Comparison of ENCODE assay signal across 9 cellular contexts in genomic region chr3:100002599-100003350, GRCh38.
DNase-seq lines count a peak whose midpoint lies in the region; ATAC-seq and TF ChIP-seq lines count a peak whose summit lies in the region.
"Had no signal": no experiment of that assay in that cellular context is flagged by ENCODE, and none has a peak within 500 bp of the region (broad histone marks: within the 10 kb centered on the region; RNA-seq: fewer than 3 reads in every experiment).

No MANE protein-coding gene starts in this region.

- H3K27me3 Mint-ChIP-seq in MCF 10A (ENCODE audit: insufficient read depth, unreplicated experiment), result no peaks in the 10 kb centered on the region
- no peaks in the 10 kb centered on the region for H3K27me3 Mint-ChIP-seq in CD8-positive, alpha-beta memory T cell
- H3K27me3 Mint-ChIP-seq in activated naive CD4-positive, alpha-beta T cell treated with anti-CD3 and anti-CD28 coated beads, Interleukin-2, amount 10 ng/mL, durations not matched to agents 7 days and 5 days, result no peaks in the 10 kb centered on the region

- no peak overlapping the region for H3K14ac ChIP-seq in mesenchymal stem cell (ENCODE audit: low read length in 2 of 2)

- H3K9me3 Mint-ChIP-seq in MCF 10A (ENCODE audit: unreplicated experiment), result no peaks in the 10 kb centered on the region
- peaks cover 0 to 3% (median 1%) of the 10 kb centered on the region in 5 donors for H3K9me3 Mint-ChIP-seq in CD8-positive, alpha-beta memory T cell
- no peaks in the 10 kb centered on the region for H3K9me3 Mint-ChIP-seq in activated naive CD4-positive, alpha-beta T cell treated with anti-CD3 and anti-CD28 coated beads, Interleukin-2, amount 10 ng/mL, durations not matched to agents 7 days and 5 days

- H3K4me2 ChIP-seq in mesenchymal stem cell (ENCODE audit: low read length, poor library complexity, severe bottlenecking), result peak overlapping the region; percentile 0

- ATAC-seq in GM18517 (IDR thresholded peaks at IDR 0.05; ENCODE audit: unreplicated experiment), result no peak

- no peak overlapping the region for H2BK5ac ChIP-seq in mesenchymal stem cell (ENCODE audit: low read depth, low read length, poor library complexity, severe bottlenecking)

- no peak overlapping the region for H2BK12ac ChIP-seq in mesenchymal stem cell (ENCODE audit: low read length in 2 of 2)

- H3K27ac ChIP-seq in mesenchymal stem cell (ENCODE audit: low read length, poor library complexity, severe bottlenecking), result peak overlapping the region; percentile 90
- H3K27ac ChIP-seq in CD8-positive, alpha-beta memory T cell (ENCODE audit: low read depth, low read length), result no peak overlapping the region
- H3K27ac ChIP-seq: SJSA1 had no signal

- whole genome bisulfite sequencing in mesenchymal stem cell, result 17% methylated on average over 3 of the region's 4 CpGs

- H3K4me3 Mint-ChIP-seq in MCF 10A (ENCODE audit: unreplicated experiment), result peak overlapping the region; percentile 31
- H3K4me3 Mint-ChIP-seq in CD8-positive, alpha-beta memory T cell, result no peak overlapping the region
- no peak overlapping the region for H3K4me3 Mint-ChIP-seq in activated naive CD4-positive, alpha-beta T cell treated with anti-CD3 and anti-CD28 coated beads, Interleukin-2, amount 10 ng/mL, durations not matched to agents 7 days and 5 days

- H3K23ac ChIP-seq in mesenchymal stem cell (ENCODE audit: low read length in 2 of 2), result no peak overlapping the region

- H3K18ac ChIP-seq in mesenchymal stem cell (ENCODE audit: low read depth in 1 of 2, low read length in 2 of 2), result no peak overlapping the region

- H4K8ac ChIP-seq in mesenchymal stem cell (ENCODE audit: low read length), result no peak overlapping the region

- no peak overlapping the region for H2AFZ ChIP-seq in mesenchymal stem cell (ENCODE audit: low read depth, low read length)

- intact Hi-C loops in MCF 10A (cut with micrococcal nuclease), result loop anchor here (5.0 kb wide), 2 partner anchors 40 to 75 kb away; no protein-coding TSS in a partner anchor

- H3K27me3 ChIP-seq in BJ (ENCODE audit: control insufficient read depth, insufficient read depth, low read length), result no peaks in the 10 kb centered on the region
- H3K27me3 ChIP-seq in mesenchymal stem cell (ENCODE audit: control insufficient read depth in 1 of 2, insufficient read depth in 1 of 2, low read length in 2 of 2), result no peaks in the 10 kb centered on the region
- H3K27me3 ChIP-seq in CD8-positive, alpha-beta memory T cell (ENCODE audit: insufficient read depth, low read length, poor library complexity, severe bottlenecking), result no peaks in the 10 kb centered on the region
- H3K27me3 ChIP-seq: SJSA1 had no signal

- no peak overlapping the region for H2AK5ac ChIP-seq in mesenchymal stem cell (ENCODE audit: low read length, severe bottlenecking)

- peak overlapping the region; percentile 75 for H3K27ac Mint-ChIP-seq in MCF 10A (ENCODE audit: low read depth, unreplicated experiment)
- H3K27ac Mint-ChIP-seq in CD8-positive, alpha-beta memory T cell, result no peak overlapping the region
- H3K27ac Mint-ChIP-seq in activated naive CD4-positive, alpha-beta T cell treated with anti-CD3 and anti-CD28 coated beads, Interleukin-2, amount 10 ng/mL, durations not matched to agents 7 days and 5 days, result no peak overlapping the region

- no peak overlapping the region for H3K4me3 ChIP-seq in BJ (ENCODE audit: low read depth, low read length)
- H3K4me3 ChIP-seq in mesenchymal stem cell (ENCODE audit: insufficient read depth in 1 of 2, low read depth in 1 of 2, low read length in 2 of 2), result no peak overlapping the region
- H3K4me3 ChIP-seq in CD8-positive, alpha-beta memory T cell (ENCODE audit: low read length), result no peak overlapping the region
- H3K4me3 ChIP-seq: SJSA1 had no signal

- H3K9me3 ChIP-seq in mesenchymal stem cell (ENCODE audit: control insufficient read depth, low read length), result no peaks in the 10 kb centered on the region
- H3K9me3 ChIP-seq in CD8-positive, alpha-beta memory T cell (ENCODE audit: low read length), result no peaks in the 10 kb centered on the region
- H3K9me3 ChIP-seq: SJSA1 had no signal

- H2BK15ac ChIP-seq in mesenchymal stem cell (ENCODE audit: low read depth, poor library complexity, severe bottlenecking), result no peak overlapping the region

- H3K36me3 Mint-ChIP-seq in MCF 10A (ENCODE audit: insufficient read depth, unreplicated experiment), result no peaks in the 10 kb centered on the region
- H3K36me3 Mint-ChIP-seq in CD8-positive, alpha-beta memory T cell, result peaks cover 0 to 7% (median 5%) of the 10 kb centered on the region in 3 donors
- H3K36me3 Mint-ChIP-seq in activated naive CD4-positive, alpha-beta T cell treated with anti-CD3 and anti-CD28 coated beads, Interleukin-2, amount 10 ng/mL, durations not matched to agents 7 days and 5 days, result no peaks in the 10 kb centered on the region

- no peak for TF ChIP-seq CTCF in BJ (IDR thresholded peaks at IDR 0.05; ENCODE audit: insufficient read depth, low read depth, low read length)
- TF ChIP-seq CTCF in MCF 10A (IDR thresholded peaks at IDR 0.05; ENCODE audit: unreplicated experiment), result no peak

- H3K4me1 ChIP-seq in mesenchymal stem cell (ENCODE audit: control insufficient read depth, insufficient read depth, low read depth, low read length), result peaks cover 1% of the 10 kb centered on the region
- no peaks in the 10 kb centered on the region for H3K4me1 ChIP-seq in CD8-positive, alpha-beta memory T cell (ENCODE audit: insufficient read depth, low read length)

- peaks cover 4% of the 10 kb centered on the region for H3K79me1 ChIP-seq in mesenchymal stem cell (replicated peaks; ENCODE audit: low read length, poor library complexity, severe bottlenecking)

- no peak overlapping the region for H4K91ac ChIP-seq in mesenchymal stem cell (ENCODE audit: low read length)

- POLR2A ChIA-PET in BJ (lab: Charles Lee) (no interaction called here), MCF 10A (lab: Yijun Ruan, JAX) (interaction anchor here (0.5 to 4.9 kb wide), 28 partner anchors 9 to 598 kb away, joined by 3 to 32 read pairs (median 5); partner anchors contain the start of gene TBC1D23)
- POLR2A ChIA-PET in CD8-positive, alpha-beta memory T cell (lab: Charles Lee), result no interaction called here

- H3K4me1 Mint-ChIP-seq in MCF 10A (ENCODE audit: insufficient read depth, unreplicated experiment), result peaks cover 60% of the 10 kb centered on the region
- H3K4me1 Mint-ChIP-seq in CD8-positive, alpha-beta memory T cell, result peaks cover 0 to 4% (median 0%) of the 10 kb centered on the region in 3 donors
- no peaks in the 10 kb centered on the region for H3K4me1 Mint-ChIP-seq in activated naive CD4-positive, alpha-beta T cell treated with anti-CD3 and anti-CD28 coated beads, Interleukin-2, amount 10 ng/mL, durations not matched to agents 7 days and 5 days

- no peak overlapping the region for H2BK120ac ChIP-seq in mesenchymal stem cell (ENCODE audit: low read depth, low read length)

- no peaks in the 10 kb centered on the region for H3K36me3 ChIP-seq in BJ (ENCODE audit: control insufficient read depth, insufficient read depth, low read length)
- no peaks in the 10 kb centered on the region for H3K36me3 ChIP-seq in mesenchymal stem cell (ENCODE audit: control insufficient read depth in 1 of 2, insufficient read depth in 2 of 2, low read depth in 1 of 2, low read length in 2 of 2)
- H3K36me3 ChIP-seq in CD8-positive, alpha-beta memory T cell (ENCODE audit: insufficient read depth, low read length), result no peaks in the 10 kb centered on the region
- H3K36me3 ChIP-seq: SJSA1 had no signal

- no TSS peak for BruUV-seq in MCF 10A (replicated peaks; lab: Mats Ljungman, UMichigan)

- H3K4ac ChIP-seq in mesenchymal stem cell (ENCODE audit: low read depth in 1 of 2, low read length in 2 of 2), result no peak overlapping the region

- CTCF ChIA-PET in BJ (lab: Yijun Ruan, JAX), result interaction anchor here (0.6 to 1.5 kb wide), 4 partner anchors 10 to 159 kb away, joined by 3 to 8 read pairs (median 4); no protein-coding TSS in a partner anchor
- CTCF ChIA-PET in MCF 10A (lab: Yijun Ruan, JAX), result interaction anchor here (0.5 to 3.1 kb wide), 17 partner anchors 10 to 1100 kb away, joined by 3 to 19 read pairs (median 3); no protein-coding TSS in a partner anchor
- CTCF ChIA-PET in CD8-positive, alpha-beta memory T cell (lab: Charles Lee), result interaction anchor here (0.8 kb wide), 1 partner anchor 18 kb away, joined by 3 read pairs; no protein-coding TSS in a partner anchor
- CTCF ChIA-PET in activated naive CD4-positive, alpha-beta T cell treated with anti-CD3 and anti-CD28 coated beads, Interleukin-2, amount 10 ng/mL, durations not matched to agents 7 days and 5 days (lab: Charles Lee), result no interaction called here

- H3K9ac ChIP-seq in mesenchymal stem cell (ENCODE audit: low read length), result no peak overlapping the region

- peak; percentile 71 for DNase-seq in BJ (ENCODE audit: low read depth)
- peak; percentile 43 for DNase-seq in HuH-7.5 (ENCODE audit: low spot score)
- DNase-seq in MCF 10A (ENCODE audit: unreplicated experiment), result peak; percentile 89
- peak; percentile 83 for DNase-seq in mesenchymal stem cell
- DNase-seq in CD8-positive, alpha-beta memory T cell, result no peak
- no peak for DNase-seq in activated naive CD4-positive, alpha-beta T cell treated with anti-CD3 and anti-CD28 coated beads, Interleukin-2, amount 50 U/mL, for 16 hours
- no peak for DNase-seq in activated naive CD4-positive, alpha-beta T cell treated with anti-CD3 and anti-CD28 coated beads, Interleukin-2, amount 10 ng/mL, durations not matched to agents 7 days and 5 days

Comparison
In these comparisons a context has a peak if more than half of its experiments do, and no peak if none do; other contexts are left out.
1. DNase-seq: peak in BJ (single experiment), HuH-7.5 (single experiment), MCF 10A (single experiment) and mesenchymal stem cell (single experiment); none in CD8-positive, alpha-beta memory T cell (0 of 5), activated naive CD4-positive, alpha-beta T cell treated with anti-CD3 and anti-CD28 coated beads, Interleukin-2, amount 50 U/mL, for 16 hours (single experiment) and activated naive CD4-positive, alpha-beta T cell treated with anti-CD3 and anti-CD28 coated beads, Interleukin-2, amount 10 ng/mL, durations not matched to agents 7 days and 5 days (single experiment).